Comparison of ENCODE assay signal across 1 cellular context in genomic region chr2:64807417-64807816, GRCh38.
A peak's percentile ranks its signal among the peaks of the same experiment; 100 is the strongest.
TF ChIP-seq lines count a peak whose summit lies in the region.

No MANE protein-coding gene starts in this region.

TF ChIP-seq in K562, 482 proteins besides CTCF, POLR2A, EP300 and RAD21 (continued from another document and continues in another):
- peak; percentile 29; the same call in 1 of the 2 replicates for TF ChIP-seq SMARCA4 (IDR thresholded peaks at IDR 0.05)
- TF ChIP-seq FOXJ2 (tag; IDR thresholded peaks at IDR 0.05): no peak
- no peak for TF ChIP-seq RBM17 (IDR thresholded peaks at IDR 0.05; ENCODE audit: borderline replicate concordance, low read depth, low read length)
- 0 out of 2 replicates have a peak, but pooled peaks have one; percentile 26 for TF ChIP-seq CTBP1 (IDR thresholded peaks at IDR 0.05; ENCODE audit: borderline replicate concordance)
- TF ChIP-seq CBX3 (IDR thresholded peaks at IDR 0.05; ENCODE audit: borderline replicate concordance in 1 of 2, low read length in 2 of 2): no peak
- no peak for TF ChIP-seq NFXL1 (CRISPR knock-in tag; IDR thresholded peaks at IDR 0.05)
- no peak for TF ChIP-seq ZNF165 (CRISPR knock-in tag; IDR thresholded peaks at IDR 0.05; ENCODE audit: borderline replicate concordance)
- no peak for TF ChIP-seq PHB2 (IDR thresholded peaks at IDR 0.05; ENCODE audit: low read depth)
- TF ChIP-seq BRD4 (IDR thresholded peaks at IDR 0.05): no peak
- no peak for TF ChIP-seq BRCA1 (IDR thresholded peaks at IDR 0.05)
- TF ChIP-seq BRCA1 (CRISPR knock-in tag; IDR thresholded peaks at IDR 0.05): no peak
- TF ChIP-seq GTF2B (IDR thresholded peaks at IDR 0.05; ENCODE audit: extremely low read depth, insufficient read length): no peak
- TF ChIP-seq ZNF740 (CRISPR knock-in tag; IDR thresholded peaks at IDR 0.05): no peak
- no peak for TF ChIP-seq ZNF740 (tag; IDR thresholded peaks at IDR 0.05)
- TF ChIP-seq RBBP5 (IDR thresholded peaks at IDR 0.05; ENCODE audit: borderline replicate concordance, insufficient read depth, low read length, poor library complexity, severe bottlenecking): no peak
- no peak for TF ChIP-seq PTTG1 (tag; IDR thresholded peaks at IDR 0.05; ENCODE audit: low read depth)
- peak; percentile 12; the same call in 1 of the 2 replicates for TF ChIP-seq TEAD4 (IDR thresholded peaks at IDR 0.05; ENCODE audit: low read length)
- TF ChIP-seq TEAD4 (CRISPR knock-in tag; IDR thresholded peaks at IDR 0.05; ENCODE audit: borderline replicate concordance): no peak
- TF ChIP-seq ZNF695 (CRISPR knock-in tag; IDR thresholded peaks at IDR 0.05): no peak
- TF ChIP-seq ZNF224 (CRISPR knock-in tag; IDR thresholded peaks at IDR 0.05): no peak
- no peak for TF ChIP-seq PATZ1 (CRISPR knock-in tag; IDR thresholded peaks at IDR 0.05; ENCODE audit: borderline replicate concordance)
- peak; percentile 51; the same call in 1 of the 2 replicates for TF ChIP-seq ZNF395 (CRISPR knock-in tag; IDR thresholded peaks at IDR 0.05)
- TF ChIP-seq BACH1 (tag; IDR thresholded peaks at IDR 0.05): peak; percentile 62; the same call in 1 of the 2 replicates
- no peak for TF ChIP-seq SETDB1 (IDR thresholded peaks at IDR 0.05; ENCODE audit: low read length)
- no peak for TF ChIP-seq FUS (optimal IDR thresholded peaks at IDR 0.05; ENCODE audit: low read depth, low read length)
- no peak for TF ChIP-seq ZFP30 (CRISPR knock-in tag; IDR thresholded peaks at IDR 0.05; ENCODE audit: borderline replicate concordance)
- peak; percentile 85 for TF ChIP-seq EGR1 (conservative IDR thresholded peaks at IDR 0.05)
- TF ChIP-seq ZNF589 (CRISPR knock-in tag; IDR thresholded peaks at IDR 0.05; ENCODE audit: low read depth): peak; percentile 39; the same call in 1 of the 2 replicates
- no peak for TF ChIP-seq ZNF280B (CRISPR knock-in tag; IDR thresholded peaks at IDR 0.05)
- TF ChIP-seq RBM34 (IDR thresholded peaks at IDR 0.05; ENCODE audit: borderline replicate concordance, insufficient read depth, low read length): no peak
- no peak for TF ChIP-seq ZNF12 (CRISPR knock-in tag; IDR thresholded peaks at IDR 0.05)
- no peak for TF ChIP-seq GMEB1 (CRISPR knock-in tag; IDR thresholded peaks at IDR 0.05)
- peak; percentile 60; the same call in 1 of the 2 replicates for TF ChIP-seq RAD51 (IDR thresholded peaks at IDR 0.05; ENCODE audit: borderline replicate concordance, low read depth)
- no peak for TF ChIP-seq MTA1 (IDR thresholded peaks at IDR 0.05; ENCODE audit: borderline replicate concordance)
- no peak for TF ChIP-seq ZNF24 (IDR thresholded peaks at IDR 0.05)
- TF ChIP-seq ZBTB5 (IDR thresholded peaks at IDR 0.05): no peak
- no peak for TF ChIP-seq HMGXB4 (CRISPR knock-in tag; IDR thresholded peaks at IDR 0.05)
- TF ChIP-seq HOXB6 (CRISPR knock-in tag; IDR thresholded peaks at IDR 0.05; ENCODE audit: borderline replicate concordance): no peak
- no peak for TF ChIP-seq AFF4 (CRISPR knock-in tag; IDR thresholded peaks at IDR 0.05)
- no peak for TF ChIP-seq ZNF644 (tag; IDR thresholded peaks at IDR 0.05; ENCODE audit: low read depth)
- peak; percentile 16; the same call in 1 of the 2 replicates for TF ChIP-seq EHMT2 (IDR thresholded peaks at IDR 0.05)
- TF ChIP-seq KLF16 (IDR thresholded peaks at IDR 0.05): no peak
- TF ChIP-seq DEAF1 (CRISPR knock-in tag; IDR thresholded peaks at IDR 0.05): no peak
- TF ChIP-seq CBFA2T2 (conservative IDR thresholded peaks at IDR 0.05): no peak
- no peak for TF ChIP-seq KAT7 (CRISPR knock-in tag; IDR thresholded peaks at IDR 0.05; ENCODE audit: borderline replicate concordance)
- no peak for TF ChIP-seq ZNF408 (CRISPR knock-in tag; IDR thresholded peaks at IDR 0.05; ENCODE audit: low read depth)
- TF ChIP-seq SIN3A (IDR thresholded peaks at IDR 0.05; ENCODE audit: borderline replicate concordance in 2 of 2, control insufficient read depth in 1 of 2, low read depth in 2 of 2, low read length in 2 of 2): no peak
- no peak for TF ChIP-seq MIER1 (IDR thresholded peaks at IDR 0.05; ENCODE audit: low read depth)
- TF ChIP-seq SNRNP70 (optimal IDR thresholded peaks at IDR 0.05; ENCODE audit: low read depth, low read length): no peak
